8 cellular contexts compared by ENCODE assay signal in genomic region chr13:75482070-75482819, GRCh38.
A peak's percentile ranks its signal among the peaks of the same experiment; 100 is the strongest.
DNase-seq lines count a peak whose midpoint lies in the region; ATAC-seq, FAIRE-seq and TF ChIP-seq lines count a peak whose summit lies in the region.

TBC1D4 (minus strand) TSS chr13:75482169; CDS start chr13:75481767, 402 bp downstream.

- no peaks in the 10 kb centered on the region for H3K36me3 Mint-ChIP-seq in stimulated activated memory B cell treated with anti-CD40 and anti-IgM and Interleukin-4, amounts not matched to agents 10 μg/mL and 1 μg/mL and 100 μg/mL, for 72 hours

- no peaks in the 10 kb centered on the region for H3K9me3 Mint-ChIP-seq in stimulated activated memory B cell treated with anti-CD40 and anti-IgM and Interleukin-4, amounts not matched to agents 10 μg/mL and 1 μg/mL and 100 μg/mL, for 72 hours

- peak; percentile 90 for ATAC-seq in stimulated activated memory B cell treated with anti-CD40 and anti-IgM and Interleukin-4, amounts not matched to agents 10 μg/mL and 1 μg/mL and 100 μg/mL, for 72 hours

- TF ChIP-seq CTCF in D721Med (IDR thresholded peaks at IDR 0.05; ENCODE audit: insufficient read depth, missing control alignments) (peak; percentile 78), GM20000 (IDR thresholded peaks at IDR 0.05; ENCODE audit: extremely low read depth, missing control alignments) (peak; percentile 83)

- FAIRE-seq in D721Med (lab: Jason Lieb, UNC), result no peak

- H3K27me3 Mint-ChIP-seq in stimulated activated memory B cell treated with anti-CD40 and anti-IgM and Interleukin-4, amounts not matched to agents 10 μg/mL and 1 μg/mL and 100 μg/mL, for 72 hours, result peaks cover 80% of the 10 kb centered on the region

- peaks cover 24% of the 10 kb centered on the region for H3K4me1 Mint-ChIP-seq in stimulated activated memory B cell treated with anti-CD40 and anti-IgM and Interleukin-4, amounts not matched to agents 10 μg/mL and 1 μg/mL and 100 μg/mL, for 72 hours

- DNase-seq in D721Med (ENCODE audit: insufficient read length, low spot score) (no peak), GM20000 (ENCODE audit: low spot score) (peak; percentile 87), HPDE6-E6E7 (ENCODE audit: extremely low spot score) (peak; percentile 56), NOMO-1 treated with DMSO at 0.1 percent for 48 hours (lab: John Stamatoyannopoulos, UW; ENCODE audit: unreplicated experiment) (peak; percentile 86), activated T-cell treated with anti-CD3 and anti-CD28 coated beads for 1 hour (ENCODE audit: low read depth) (peak; percentile 27), epithelial cell of prostate (ENCODE audit: low read depth, low spot score) (peak; percentile 41), midbrain (lab: John Stamatoyannopoulos, UW) (peak; percentile 80)

- H3K4me3 Mint-ChIP-seq in stimulated activated memory B cell treated with anti-CD40 and anti-IgM and Interleukin-4, amounts not matched to agents 10 μg/mL and 1 μg/mL and 100 μg/mL, for 72 hours, result peak within 1 kb of the TSS; percentile 98

- peak within 1 kb of the TSS; percentile 41 for H3K27ac ChIP-seq in epithelial cell of prostate

- H3K27ac Mint-ChIP-seq in stimulated activated memory B cell treated with anti-CD40 and anti-IgM and Interleukin-4, amounts not matched to agents 10 μg/mL and 1 μg/mL and 100 μg/mL, for 72 hours, result peak within 1 kb of the TSS; percentile 15
